In genomic region chr1:156019946-156020292, GRCh38 we compare ENCODE assay signal across 10 cellular contexts. TPM values are rescaled to one million over a fixed set of nuclear protein-coding genes. Genes with fewer than 3 reads are reported as not detected.
A peak's percentile ranks its signal among the peaks of the same experiment; 100 is the strongest.
DNase-seq lines count a peak whose midpoint lies in the region; ATAC-seq, FAIRE-seq and TF ChIP-seq lines count a peak whose summit lies in the region.
"Had no signal": no experiment of that assay in that cellular context is flagged by ENCODE, and none has a peak within 500 bp of the region (broad histone marks: within the 10 kb centered on the region; RNA-seq: fewer than 3 reads in every experiment).

No MANE protein-coding gene starts in this region.

- H3K14ac ChIP-seq in mesenchymal stem cell (ENCODE audit: low read length in 2 of 2): no peak overlapping the region

- H3K79me1 ChIP-seq in mesenchymal stem cell (replicated peaks; ENCODE audit: low read length, poor library complexity, severe bottlenecking): peaks cover 4% of the 10 kb centered on the region

- in situ Hi-C loops in K562 (cut with MboI): no loop called here

- WGBS in heart left ventricle, 4 donors: 26 to 51% (median 39%) methylated on average over 8 of the region's 8 CpGs
- WGBS in K562 (ENCODE audit: insufficient coverage, low coverage, missing lambda C conversion rate): 13% methylated on average over 8 of the region's 8 CpGs
- 79% methylated on average over 8 of the region's 8 CpGs for WGBS in mesenchymal stem cell

- intact Hi-C loops in heart left ventricle (cut with DNase I) (loop anchor here in 3 of 10 donors (2.0 to 5.0 kb wide), 2 partner anchors 31 to 37 kb away; no protein-coding TSS in a partner anchor), Right ventricle myocardium superior (cut with DNase I) (no loop called here), K562 (cut with micrococcal nuclease) (no loop called here), upper lobe of right lung (cut with DNase I) (no loop called here)

- H3K9me1 ChIP-seq in K562 (ENCODE audit: control insufficient read depth, insufficient read depth, low read length): no peaks in the 10 kb centered on the region

- peak overlapping the region; percentile 59 to 94 (median 81) for H3K4me3 ChIP-seq in heart left ventricle
- H3K4me3 ChIP-seq in K562: peak overlapping the region; percentile 72
- H3K4me3 ChIP-seq in mesenchymal stem cell (ENCODE audit: insufficient read depth in 1 of 2, low read depth in 1 of 2, low read length in 2 of 2): peak overlapping the region; percentile 82 to 92
- H3K4me3 ChIP-seq in upper lobe of right lung: peak overlapping the region; percentile 95

- H3K4me2 ChIP-seq in K562 (ENCODE audit: insufficient read depth, low read length) (peak overlapping the region; percentile 89), mesenchymal stem cell (ENCODE audit: low read length, poor library complexity, severe bottlenecking) (peak overlapping the region; percentile 92)

- no peaks in the 10 kb centered on the region for H4K20me1 ChIP-seq in K562 (replicated peaks; ENCODE audit: control insufficient read depth, insufficient read depth, low read length)

- H2AFZ ChIP-seq in K562 (ENCODE audit: low read depth, low read length) (no peak overlapping the region), mesenchymal stem cell (ENCODE audit: low read depth, low read length) (no peak overlapping the region)

- peaks cover 26% of the 10 kb centered on the region for H3K79me2 ChIP-seq in K562 (ENCODE audit: control insufficient read depth, insufficient read depth, low read length)

- TF ChIP-seq CTCF in heart left ventricle (IDR thresholded peaks at IDR 0.05) (no peak), K562 (IDR thresholded peaks at IDR 0.05 in 2 of 3, conservative IDR thresholded peaks at IDR 0.05 in 1 of 3; ENCODE audit: insufficient read depth in 2 of 3, low read depth in 1 of 3, low read length in 3 of 3) (no peak), upper lobe of right lung (IDR thresholded peaks at IDR 0.05) (no peak)

- H2AK5ac ChIP-seq in mesenchymal stem cell (ENCODE audit: low read length, severe bottlenecking): no peak overlapping the region

- no peak for TF ChIP-seq EP300 in K562 (IDR thresholded peaks at IDR 0.05; ENCODE audit: low read length)

- H3K27me3 ChIP-seq in heart left ventricle (no peaks in the 10 kb centered on the region), K562 (ENCODE audit: control insufficient read depth in 2 of 2, insufficient read depth in 2 of 2, low read length in 2 of 2) (no peaks in the 10 kb centered on the region), mesenchymal stem cell (ENCODE audit: control insufficient read depth in 1 of 2, insufficient read depth in 1 of 2, low read length in 2 of 2) (peaks cover 0 to 3% of the 10 kb centered on the region in 2 experiments), upper lobe of right lung (no peaks in the 10 kb centered on the region)

- H3K18ac ChIP-seq in mesenchymal stem cell (ENCODE audit: low read depth in 1 of 2, low read length in 2 of 2): no peak overlapping the region

- H3K9me3 ChIP-seq in heart left ventricle: no peaks in the 10 kb centered on the region
- no peaks in the 10 kb centered on the region for H3K9me3 ChIP-seq in K562 (replicated peaks; ENCODE audit: control insufficient read depth, insufficient read depth, low read depth, low read length)
- no peaks in the 10 kb centered on the region for H3K9me3 ChIP-seq in mesenchymal stem cell (ENCODE audit: control insufficient read depth, low read length)
- H3K9me3 ChIP-seq in upper lobe of right lung: no peaks in the 10 kb centered on the region

- no peak for TF ChIP-seq POLR2A in heart left ventricle (IDR thresholded peaks at IDR 0.05)
- TF ChIP-seq POLR2A in K562 (conservative IDR thresholded peaks at IDR 0.05): no peak

- no peak for TF ChIP-seq RAD21 in K562 (CRISPR knock-in tag; conservative IDR thresholded peaks at IDR 0.05 in 1 of 2, IDR thresholded peaks at IDR 0.05 in 1 of 2)

- H3K36me3 ChIP-seq in heart left ventricle (peaks cover 0 to 47% (median 42%) of the 10 kb centered on the region in 9 donors), K562 (ENCODE audit: control insufficient read depth, insufficient read depth, low read length) (peaks cover 43% of the 10 kb centered on the region; the same call in 2 of the 3 replicates), mesenchymal stem cell (ENCODE audit: control insufficient read depth in 1 of 2, insufficient read depth in 2 of 2, low read depth in 1 of 2, low read length in 2 of 2) (peaks cover 27 to 33% of the 10 kb centered on the region in 2 experiments), upper lobe of right lung (peaks cover 42% of the 10 kb centered on the region)

- H3K4ac ChIP-seq in mesenchymal stem cell (ENCODE audit: low read depth in 1 of 2, low read length in 2 of 2): no peak overlapping the region

- no peak for DNase-seq in heart left ventricle
- DNase-seq in Right ventricle myocardium superior: no peak
- no peak for DNase-seq in K562 (ENCODE audit: extremely low read depth in 1 of 4, low spot score in 3 of 4)
- DNase-seq in mesenchymal stem cell: no peak
- DNase-seq in upper lobe of right lung: no peak
- DNase-seq in SK-N-DZ (ENCODE audit: low spot score): no peak
- DNase-seq in foreskin melanocyte: no peak

- H3K9ac ChIP-seq in K562 (ENCODE audit: insufficient read depth in 1 of 2, low read depth in 2 of 2, low read length in 2 of 2) (peak overlapping the region; percentile 78 to 93; a peak in 3 of 4 replicates), mesenchymal stem cell (ENCODE audit: low read length) (peak overlapping the region; percentile 92)

- TSS peak; percentile 73 for BruUV-seq in K562 (replicated peaks; lab: Mats Ljungman, UMichigan)

- FAIRE-seq in K562 (lab: Jason Lieb, UNC): no peak
- FAIRE-seq: G401.6, HTR-8/SVneo had no signal

- POLR2A ChIA-PET in K562 (lab: Yijun Ruan, JAX): interaction anchor here (0.6 to 1.9 kb wide), 8 partner anchors 10 to 558 kb away, joined by 3 to 10 read pairs (median 3); partner anchors contain the start of gene GLMP

- H2BK12ac ChIP-seq in mesenchymal stem cell (ENCODE audit: low read length in 2 of 2): no peak overlapping the region

- no peak overlapping the region for H2BK15ac ChIP-seq in mesenchymal stem cell (ENCODE audit: low read depth, poor library complexity, severe bottlenecking)

- H3K27ac ChIP-seq in heart left ventricle: peak overlapping the region in 11 of 12 donors; percentile 45 to 96 (median 91)
- peak overlapping the region; percentile 65 for H3K27ac ChIP-seq in K562 (ENCODE audit: extremely low read depth, low read depth, low read length)
- no peak overlapping the region for H3K27ac ChIP-seq in mesenchymal stem cell (ENCODE audit: low read length, poor library complexity, severe bottlenecking)
- H3K27ac ChIP-seq in upper lobe of right lung: peak overlapping the region; percentile 93

- H4K8ac ChIP-seq in mesenchymal stem cell (ENCODE audit: low read length): no peak overlapping the region

- no peak overlapping the region for H2BK5ac ChIP-seq in mesenchymal stem cell (ENCODE audit: low read depth, low read length, poor library complexity, severe bottlenecking)

- H3K4me1 ChIP-seq in heart left ventricle: peaks cover 0 to 23% (median 11%) of the 10 kb centered on the region in 12 donors
- peaks cover 7 to 8% of the 10 kb centered on the region in 2 experiments; a peak in 4 of 5 replicates for H3K4me1 ChIP-seq in K562 (replicated peaks in 1 of 2; ENCODE audit: control insufficient read depth in 2 of 2, insufficient read depth in 2 of 2, low read length in 2 of 2)
- H3K4me1 ChIP-seq in mesenchymal stem cell (ENCODE audit: control insufficient read depth, insufficient read depth, low read depth, low read length): peaks cover 3% of the 10 kb centered on the region
- H3K4me1 ChIP-seq in upper lobe of right lung: peaks cover 18% of the 10 kb centered on the region

- CTCF ChIA-PET in K562 (lab: Yijun Ruan, JAX; ENCODE audit: low intra/inter-chr PET ratio): no interaction called here

- H4K91ac ChIP-seq in mesenchymal stem cell (ENCODE audit: low read length): no peak overlapping the region

- H2BK120ac ChIP-seq in mesenchymal stem cell (ENCODE audit: low read depth, low read length): no peak overlapping the region

- peak overlapping the region in 1 of 2 experiments; percentile 42 for H3K23ac ChIP-seq in mesenchymal stem cell (ENCODE audit: low read length in 2 of 2)

- ATAC-seq in heart left ventricle (no peak), Right ventricle myocardium superior (ENCODE audit: poor library complexity) (no peak), K562 (no peak), upper lobe of right lung (no peak), HG03135 (IDR thresholded peaks at IDR 0.05; ENCODE audit: unreplicated experiment) (no peak)

RNA-seq across cellular contexts. Expression of gene SSR2, which starts 0.8 kb away (rescaled TPM):
- total RNA-seq in heart left ventricle: 100 to 1,000 TPM in 4 of 9 donors, 10 to 100 TPM in 5; 67.7 to 174 (median 81.2) TPM
- polyA plus RNA-seq in heart left ventricle: 100 to 1,000 TPM in 1 of 2 donors, 10 to 100 TPM in 1; 63.9 to 282 TPM
- total RNA-seq in Right ventricle myocardium superior: 66.9 TPM
- 135 and 263 TPM in 2 replicates for total RNA-seq in K562 (2011; cell fraction: chromatin; rRNA removed; ENCODE audit: low replicate concordance)
- total RNA-seq in K562 (2011; cell fraction: nucleolus; rRNA removed): 381 and 406 TPM in 2 replicates
- total RNA-seq in K562 (2011; cell fraction: nucleoplasm; rRNA removed): 336 and 340 TPM in 2 replicates
- total RNA-seq in K562 (2014; rRNA removed): 161 and 196 TPM in 2 replicates
- total RNA-seq in K562 (2014; rRNA removed; fragmentation: Illumina TruSeq; extraction: Trizol): 211 and 214 TPM in 2 replicates
- 228 TPM in 2 replicates for total RNA-seq in K562 (2015; rRNA removed; fragmentation: Illumina TruSeq; extraction: Trizol)
- total RNA-seq in K562 (2021): 167 and 183 TPM in 2 replicates
- 411 and 494 TPM in 2 replicates for polyA plus RNA-seq in K562 (2011; rRNA removed)
- 526 and 973 TPM in 2 replicates for polyA plus RNA-seq in K562 (2011; cell fraction: cytosol; rRNA removed)
- polyA plus RNA-seq in K562 (2011; cell fraction: nucleus; rRNA removed): 138 and 218 TPM in 2 replicates
- polyA plus RNA-seq in K562 (2012): 186 and 526 TPM in 2 replicates
- 350 and 402 TPM in 2 replicates for polyA plus RNA-seq in K562 (2014; fragmentation: Illumina TruSeq; extraction: Trizol)
- polyA plus RNA-seq in K562 (2014; fragmentation: Nextera tagmentation; extraction: Ambion mirVana): 100 to 1,000 TPM; 370 to 392 TPM
- polyA plus RNA-seq in K562 (2014; rRNA removed): 240 and 277 TPM in 2 replicates
- polyA minus RNA-seq in K562 (2011; rRNA and poly(A)+ RNA removed): 232 and 241 TPM in 2 replicates
- 105 and 113 TPM in 2 replicates for polyA minus RNA-seq in K562 (2011; cell fraction: cytosol; rRNA and poly(A)+ RNA removed)
- 23.0 and 51.5 TPM in 2 replicates for polyA minus RNA-seq in K562 (2011; cell fraction: nucleus; rRNA and poly(A)+ RNA removed)
- polyA plus RNA-seq in mesenchymal stem cell (2013, experiment 1 of 2): 523 TPM
- 523 TPM for polyA plus RNA-seq in mesenchymal stem cell (2013, experiment 2 of 2)
- total RNA-seq in upper lobe of right lung: 231 TPM
- polyA plus RNA-seq in SK-N-DZ (2014; cell fraction: cytosol; rRNA removed): 313 and 427 TPM in 2 replicates
- 175 and 241 TPM in 2 replicates for polyA plus RNA-seq in SK-N-DZ (2014; cell fraction: nucleus; rRNA removed)

RNA-seq across cellular contexts. Expression of gene UBQLN4, which starts 33.7 kb away (rescaled TPM):
- 10 to 100 TPM; 21.0 to 34.1 (median 26.9) TPM for total RNA-seq in heart left ventricle
- polyA plus RNA-seq in heart left ventricle: 10 to 100 TPM; 15.1 to 37.3 TPM
- total RNA-seq in Right ventricle myocardium superior: 30.4 TPM
- 61.1 and 123 TPM in 2 replicates for total RNA-seq in K562 (2011; cell fraction: chromatin; rRNA removed; ENCODE audit: low replicate concordance)
- total RNA-seq in K562 (2011; cell fraction: nucleolus; rRNA removed): 50.0 and 64.5 TPM in 2 replicates
- 60.2 and 75.3 TPM in 2 replicates for total RNA-seq in K562 (2011; cell fraction: nucleoplasm; rRNA removed)
- total RNA-seq in K562 (2014; rRNA removed): 35.1 and 38.1 TPM in 2 replicates
- 28.9 TPM in 2 replicates for total RNA-seq in K562 (2014; rRNA removed; fragmentation: Illumina TruSeq; extraction: Trizol)
- total RNA-seq in K562 (2015; rRNA removed; fragmentation: Illumina TruSeq; extraction: Trizol): 35.8 and 37.0 TPM in 2 replicates
- total RNA-seq in K562 (2021): 59.0 and 61.3 TPM in 2 replicates
- polyA plus RNA-seq in K562 (2011; rRNA removed): 65.5 and 66.5 TPM in 2 replicates
- 70.3 and 86.6 TPM in 2 replicates for polyA plus RNA-seq in K562 (2011; cell fraction: cytosol; rRNA removed)
- 113 and 152 TPM in 2 replicates for polyA plus RNA-seq in K562 (2011; cell fraction: nucleus; rRNA removed)
- polyA plus RNA-seq in K562 (2012): 42.0 and 54.4 TPM in 2 replicates
- 60.1 and 60.6 TPM in 2 replicates for polyA plus RNA-seq in K562 (2014; fragmentation: Illumina TruSeq; extraction: Trizol)
- polyA plus RNA-seq in K562 (2014; fragmentation: Nextera tagmentation; extraction: Ambion mirVana): 10 to 100 TPM; 13.5 to 31.2 TPM
- polyA plus RNA-seq in K562 (2014; rRNA removed): 55.2 and 57.7 TPM in 2 replicates
- polyA minus RNA-seq in K562 (2011; rRNA and poly(A)+ RNA removed): 46.3 and 64.9 TPM in 2 replicates
- polyA minus RNA-seq in K562 (2011; cell fraction: cytosol; rRNA and poly(A)+ RNA removed): 42.7 and 42.8 TPM in 2 replicates
- 24.6 and 31.0 TPM in 2 replicates for polyA minus RNA-seq in K562 (2011; cell fraction: nucleus; rRNA and poly(A)+ RNA removed)
- 21.8 TPM for polyA plus RNA-seq in mesenchymal stem cell (2013, experiment 1 of 2)
- 21.1 TPM for polyA plus RNA-seq in mesenchymal stem cell (2013, experiment 2 of 2)
- 37.0 TPM for total RNA-seq in upper lobe of right lung
- polyA plus RNA-seq in SK-N-DZ (2014; cell fraction: cytosol; rRNA removed): 49.8 and 51.3 TPM in 2 replicates
- 78.6 and 82.4 TPM in 2 replicates for polyA plus RNA-seq in SK-N-DZ (2014; cell fraction: nucleus; rRNA removed)

RNA-seq across cellular contexts. Expression of gene LAMTOR2, which starts 34.7 kb away (rescaled TPM):
- 10 to 100 TPM; 51.5 to 83.2 (median 61.4) TPM for total RNA-seq in heart left ventricle
- polyA plus RNA-seq in heart left ventricle: 100 to 1,000 TPM in 1 of 2 donors, 10 to 100 TPM in 1; 88.6 to 106 TPM
- total RNA-seq in Right ventricle myocardium superior: 64.4 TPM
- 9.0 and 18.3 TPM in 2 replicates for total RNA-seq in K562 (2011; cell fraction: chromatin; rRNA removed; ENCODE audit: low replicate concordance)
- 19.3 and 22.5 TPM in 2 replicates for total RNA-seq in K562 (2011; cell fraction: nucleolus; rRNA removed)
- total RNA-seq in K562 (2011; cell fraction: nucleoplasm; rRNA removed): 16.0 and 16.2 TPM in 2 replicates
- total RNA-seq in K562 (2014; rRNA removed): 92.7 and 98.7 TPM in 2 replicates
- total RNA-seq in K562 (2014; rRNA removed; fragmentation: Illumina TruSeq; extraction: Trizol): 28.6 and 43.2 TPM in 2 replicates
- total RNA-seq in K562 (2015; rRNA removed; fragmentation: Illumina TruSeq; extraction: Trizol): 69.3 and 74.6 TPM in 2 replicates
- total RNA-seq in K562 (2021): 59.2 and 66.6 TPM in 2 replicates
- 39.0 and 62.8 TPM in 2 replicates for polyA plus RNA-seq in K562 (2011; rRNA removed)
- 100 and 125 TPM in 2 replicates for polyA plus RNA-seq in K562 (2011; cell fraction: cytosol; rRNA removed)
- 37.5 and 38.3 TPM in 2 replicates for polyA plus RNA-seq in K562 (2011; cell fraction: nucleus; rRNA removed)
- polyA plus RNA-seq in K562 (2012): 84.9 and 94.8 TPM in 2 replicates
- 64.0 and 81.6 TPM in 2 replicates for polyA plus RNA-seq in K562 (2014; fragmentation: Illumina TruSeq; extraction: Trizol)
- polyA plus RNA-seq in K562 (2014; fragmentation: Nextera tagmentation; extraction: Ambion mirVana): 100 to 1,000 TPM; 157 to 161 TPM
- polyA plus RNA-seq in K562 (2014; rRNA removed): 88.8 and 91.0 TPM in 2 replicates
- polyA minus RNA-seq in K562 (2011; rRNA and poly(A)+ RNA removed): 19.4 and 21.7 TPM in 2 replicates
- 15.4 and 23.8 TPM in 2 replicates for polyA minus RNA-seq in K562 (2011; cell fraction: cytosol; rRNA and poly(A)+ RNA removed)
- 9.3 and 18.7 TPM in 2 replicates for polyA minus RNA-seq in K562 (2011; cell fraction: nucleus; rRNA and poly(A)+ RNA removed)
- 87.6 TPM for polyA plus RNA-seq in mesenchymal stem cell (2013, experiment 1 of 2)
- polyA plus RNA-seq in mesenchymal stem cell (2013, experiment 2 of 2): 91.2 TPM
- total RNA-seq in upper lobe of right lung: 49.7 TPM
- polyA plus RNA-seq in SK-N-DZ (2014; cell fraction: cytosol; rRNA removed): 43.7 and 52.4 TPM in 2 replicates
- 21.0 and 33.7 TPM in 2 replicates for polyA plus RNA-seq in SK-N-DZ (2014; cell fraction: nucleus; rRNA removed)

RNA-seq across cellular contexts. Expression of gene RAB25, which starts 41.0 kb away (rescaled TPM):
- total RNA-seq in heart left ventricle: not detected
- polyA plus RNA-seq in heart left ventricle: under 1 TPM in 1 of 2 donors, not detected in 1; 0.38 TPM
- total RNA-seq in Right ventricle myocardium superior: not detected
- not detected in 2 replicates for total RNA-seq in K562 (2011; cell fraction: chromatin; rRNA removed; ENCODE audit: low replicate concordance)
- not detected in 2 replicates for total RNA-seq in K562 (2011; cell fraction: nucleolus; rRNA removed)
- total RNA-seq in K562 (2011; cell fraction: nucleoplasm; rRNA removed): not detected in 2 replicates
- total RNA-seq in K562 (2014; rRNA removed): not detected in 2 replicates
- not detected in 2 replicates for total RNA-seq in K562 (2014; rRNA removed; fragmentation: Illumina TruSeq; extraction: Trizol)
- not detected in 2 replicates for total RNA-seq in K562 (2015; rRNA removed; fragmentation: Illumina TruSeq; extraction: Trizol)
- 0.27 and 0.49 TPM in 2 replicates for total RNA-seq in K562 (2021)
- polyA plus RNA-seq in K562 (2011; rRNA removed): 0.10 and 0.68 TPM in 2 replicates
- polyA plus RNA-seq in K562 (2011; cell fraction: cytosol; rRNA removed): 0.30 and 0.37 TPM in 2 replicates
- 0.24 TPM in 1 of 2 replicates, not detected in the other for polyA plus RNA-seq in K562 (2011; cell fraction: nucleus; rRNA removed)
- polyA plus RNA-seq in K562 (2012): 0.18 and 0.36 TPM in 2 replicates
- not detected in 2 replicates for polyA plus RNA-seq in K562 (2014; fragmentation: Illumina TruSeq; extraction: Trizol)
- under 1 TPM in 1 of 2 experiments, not detected in 1; 0.13 TPM for polyA plus RNA-seq in K562 (2014; fragmentation: Nextera tagmentation; extraction: Ambion mirVana)
- polyA plus RNA-seq in K562 (2014; rRNA removed): 0.45 TPM in 1 of 2 replicates, not detected in the other
- 0.75 TPM in 1 of 2 replicates, not detected in the other for polyA minus RNA-seq in K562 (2011; rRNA and poly(A)+ RNA removed)
- not detected in 2 replicates for polyA minus RNA-seq in K562 (2011; cell fraction: cytosol; rRNA and poly(A)+ RNA removed)
- polyA minus RNA-seq in K562 (2011; cell fraction: nucleus; rRNA and poly(A)+ RNA removed): not detected in 2 replicates
- polyA plus RNA-seq in mesenchymal stem cell (2013, experiment 1 of 2): not detected
- polyA plus RNA-seq in mesenchymal stem cell (2013, experiment 2 of 2): not detected
- 62.0 TPM for total RNA-seq in upper lobe of right lung
- 0.30 and 0.85 TPM in 2 replicates for polyA plus RNA-seq in SK-N-DZ (2014; cell fraction: cytosol; rRNA removed)
- polyA plus RNA-seq in SK-N-DZ (2014; cell fraction: nucleus; rRNA removed): not detected in 2 replicates

RNA-seq across cellular contexts. Expression of gene ARHGEF2, which starts 41.6 kb away (rescaled TPM):
- total RNA-seq in heart left ventricle: 10 to 100 TPM; 34.7 to 98.6 (median 61.6) TPM
- polyA plus RNA-seq in heart left ventricle: 10 to 100 TPM; 23.9 to 28.8 TPM
- total RNA-seq in Right ventricle myocardium superior: 55.7 TPM
- total RNA-seq in K562 (2011; cell fraction: chromatin; rRNA removed; ENCODE audit: low replicate concordance): 175 and 365 TPM in 2 replicates
- 135 and 163 TPM in 2 replicates for total RNA-seq in K562 (2011; cell fraction: nucleolus; rRNA removed)
- total RNA-seq in K562 (2011; cell fraction: nucleoplasm; rRNA removed): 142 and 179 TPM in 2 replicates
- total RNA-seq in K562 (2014; rRNA removed): 113 and 119 TPM in 2 replicates
- total RNA-seq in K562 (2014; rRNA removed; fragmentation: Illumina TruSeq; extraction: Trizol): 59.1 and 66.7 TPM in 2 replicates
- total RNA-seq in K562 (2015; rRNA removed; fragmentation: Illumina TruSeq; extraction: Trizol): 62.2 and 63.9 TPM in 2 replicates
- 147 and 162 TPM in 2 replicates for total RNA-seq in K562 (2021)
- polyA plus RNA-seq in K562 (2011; rRNA removed): 52.8 and 100 TPM in 2 replicates
- polyA plus RNA-seq in K562 (2011; cell fraction: cytosol; rRNA removed): 40.6 and 45.1 TPM in 2 replicates
- polyA plus RNA-seq in K562 (2011; cell fraction: nucleus; rRNA removed): 202 and 207 TPM in 2 replicates
- 106 and 239 TPM in 2 replicates for polyA plus RNA-seq in K562 (2012)
- polyA plus RNA-seq in K562 (2014; fragmentation: Illumina TruSeq; extraction: Trizol): 121 and 136 TPM in 2 replicates
- 1 to 10 TPM; 7.1 to 8.9 TPM for polyA plus RNA-seq in K562 (2014; fragmentation: Nextera tagmentation; extraction: Ambion mirVana)
- 79.1 and 95.7 TPM in 2 replicates for polyA plus RNA-seq in K562 (2014; rRNA removed)
- 70.3 and 101 TPM in 2 replicates for polyA minus RNA-seq in K562 (2011; rRNA and poly(A)+ RNA removed)
- polyA minus RNA-seq in K562 (2011; cell fraction: cytosol; rRNA and poly(A)+ RNA removed): 51.2 and 55.2 TPM in 2 replicates
- polyA minus RNA-seq in K562 (2011; cell fraction: nucleus; rRNA and poly(A)+ RNA removed): 72.3 and 98.7 TPM in 2 replicates
- 58.9 TPM for polyA plus RNA-seq in mesenchymal stem cell (2013, experiment 1 of 2)
- 55.6 TPM for polyA plus RNA-seq in mesenchymal stem cell (2013, experiment 2 of 2)
- total RNA-seq in upper lobe of right lung: 220 TPM
- polyA plus RNA-seq in SK-N-DZ (2014; cell fraction: cytosol; rRNA removed): 27.9 and 32.8 TPM in 2 replicates
- 34.7 and 45.4 TPM in 2 replicates for polyA plus RNA-seq in SK-N-DZ (2014; cell fraction: nucleus; rRNA removed)
